1 cellular context compared by ENCODE assay signal in genomic region chr12:92041742-92042141, GRCh38.
TF ChIP-seq lines count a peak whose summit lies in the region.

No MANE protein-coding gene starts in this region.

TF ChIP-seq in IMR-90, 13 proteins besides CTCF, POLR2A, EP300 and RAD21:
- TF ChIP-seq RFX5 (IDR thresholded peaks at IDR 0.05; ENCODE audit: low read depth, low read length) = no peak
- no peak for TF ChIP-seq CEBPB (IDR thresholded peaks at IDR 0.05; ENCODE audit: low read depth, low read length)
- TF ChIP-seq MAFK (IDR thresholded peaks at IDR 0.05; ENCODE audit: low read depth, low read length) = no peak
- no peak for TF ChIP-seq USF2 (IDR thresholded peaks at IDR 0.05; ENCODE audit: low read depth, low read length)
- no peak for TF ChIP-seq ELK1 (IDR thresholded peaks at IDR 0.05; ENCODE audit: borderline replicate concordance, low read depth, low read length)
- no peak for TF ChIP-seq BHLHE40 (IDR thresholded peaks at IDR 0.05; ENCODE audit: low read depth, low read length)
